Comparison of ENCODE assay signal across 14 cellular contexts in the genomic region with DNA sequence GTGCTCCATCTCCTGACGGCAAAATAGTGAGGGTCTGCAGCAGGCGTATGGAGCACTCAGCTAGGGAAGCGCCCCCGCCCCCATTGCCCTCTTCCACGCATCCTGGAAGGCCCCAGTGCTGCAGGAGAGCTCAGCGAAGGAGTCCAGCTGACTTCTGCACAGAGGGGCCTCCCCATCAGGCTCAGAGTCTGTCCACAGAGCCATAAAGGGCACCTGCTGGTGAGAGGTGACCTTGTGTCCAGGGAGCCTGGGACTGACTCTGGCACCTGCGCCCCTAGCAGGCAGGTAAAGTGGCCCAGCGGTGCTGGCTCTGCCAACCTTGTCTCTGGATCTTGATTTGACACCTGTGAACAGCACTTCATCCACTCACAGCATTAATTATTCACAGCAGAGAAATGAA. TPM values are rescaled to one million over a fixed set of nuclear protein-coding genes. Genes with fewer than 3 reads are reported as not detected.
DNase-seq lines count a peak whose midpoint lies in the region; ATAC-seq and TF ChIP-seq lines count a peak whose summit lies in the region.
"Had no signal": no experiment of that assay in that cellular context is flagged by ENCODE, and none has a peak within 500 bp of the region (broad histone marks: within the 10 kb centered on the region; RNA-seq: fewer than 3 reads in every experiment).

No MANE protein-coding gene starts in this region.

- peak overlapping the region; percentile 25 for H3K27ac Mint-ChIP-seq in activated CD4-positive, alpha-beta T cell treated with anti-CD3 and anti-CD28 coated beads, Interleukin-2, amount 10 ng/mL, durations not matched to agents 24 days and 14 days
- H3K27ac Mint-ChIP-seq in dendritic cell treated with granulocyte-macrophage colony-stimulating factor and Interleukin-4, amounts not matched to agents 40 ng/mL and 50 ng/mL, for 4 days: peak overlapping the region; percentile 31
- H3K27ac Mint-ChIP-seq in stimulated activated naive B cell treated with anti-CD40 and anti-IgM and Interleukin-4, amounts not matched to agents 10 μg/mL and 1 μg/mL and 100 μg/mL, for 72 hours: peak overlapping the region; percentile 75

- H3K27me3 ChIP-seq in adrenal gland: no peaks in the 10 kb centered on the region
- H3K27me3 ChIP-seq: SJCRH30 had no signal

- no peak overlapping the region for H3K4me3 Mint-ChIP-seq in activated CD4-positive, alpha-beta T cell treated with anti-CD3 and anti-CD28 coated beads, Interleukin-2, amount 10 ng/mL, durations not matched to agents 24 days and 14 days
- H3K4me3 Mint-ChIP-seq in dendritic cell treated with granulocyte-macrophage colony-stimulating factor and Interleukin-4, amounts not matched to agents 40 ng/mL and 50 ng/mL, for 4 days: no peak overlapping the region
- no peak overlapping the region for H3K4me3 Mint-ChIP-seq in stimulated activated naive B cell treated with anti-CD40 and anti-IgM and Interleukin-4, amounts not matched to agents 10 μg/mL and 1 μg/mL and 100 μg/mL, for 72 hours

- DNase-seq in activated CD4-positive, alpha-beta T cell treated with anti-CD3 and anti-CD28 coated beads, Interleukin-2, amount 10 ng/mL, durations not matched to agents 24 days and 14 days: no peak
- no peak for DNase-seq in activated CD4-positive, alpha-beta T cell treated with anti-CD3 and anti-CD28 coated beads, Interleukin-2, amount 50 U/mL, for 1 hour
- DNase-seq in NCI-H146 (lab: John Stamatoyannopoulos, UW) (peak; percentile 82), NCI-H82 treated with DMSO at 0.1 percent for 48 hours (lab: John Stamatoyannopoulos, UW; ENCODE audit: unreplicated experiment) (no peak), adrenal gland (no peak)
- DNase-seq in stimulated activated naive B cell treated with anti-CD40 and anti-IgM and Interleukin-4, amounts not matched to agents 10 μg/mL and 1 μg/mL and 100 μg/mL, for 72 hours: no peak
- DNase-seq: DMS53, GM23248, NCI-H226, NCI-H774, SJCRH30 had no signal

- no peaks in the 10 kb centered on the region for H3K9me3 ChIP-seq in adrenal gland (replicated peaks in 1 of 3)
- H3K9me3 ChIP-seq: SJCRH30 had no signal

- 95 to 99% (median 97%) methylated on average over 6 to 8 of the region's 8 CpGs for WGBS in adrenal gland, 4 donors

- peaks cover 48% of the 10 kb centered on the region for H3K4me1 Mint-ChIP-seq in activated CD4-positive, alpha-beta T cell treated with anti-CD3 and anti-CD28 coated beads, Interleukin-2, amount 10 ng/mL, durations not matched to agents 24 days and 14 days
- peaks cover 48% of the 10 kb centered on the region for H3K4me1 Mint-ChIP-seq in dendritic cell treated with granulocyte-macrophage colony-stimulating factor and Interleukin-4, amounts not matched to agents 40 ng/mL and 50 ng/mL, for 4 days (ENCODE audit: low read depth)
- peaks cover 64 to 90% of the 10 kb centered on the region in 2 donors for H3K4me1 Mint-ChIP-seq in stimulated activated naive B cell treated with anti-CD40 and anti-IgM and Interleukin-4, amounts not matched to agents 10 μg/mL and 1 μg/mL and 100 μg/mL, for 72 hours

- H3K4me3 ChIP-seq in adrenal gland: no peak overlapping the region
- H3K4me3 ChIP-seq: GM23248, SJCRH30 had no signal

- H3K27me3 Mint-ChIP-seq in activated CD4-positive, alpha-beta T cell treated with anti-CD3 and anti-CD28 coated beads, Interleukin-2, amount 10 ng/mL, durations not matched to agents 24 days and 14 days: no peaks in the 10 kb centered on the region
- no peaks in the 10 kb centered on the region for H3K27me3 Mint-ChIP-seq in dendritic cell treated with granulocyte-macrophage colony-stimulating factor and Interleukin-4, amounts not matched to agents 40 ng/mL and 50 ng/mL, for 4 days
- H3K27me3 Mint-ChIP-seq in stimulated activated naive B cell treated with anti-CD40 and anti-IgM and Interleukin-4, amounts not matched to agents 10 μg/mL and 1 μg/mL and 100 μg/mL, for 72 hours: no peaks in the 10 kb centered on the region

- no peak overlapping the region for H3K27ac ChIP-seq in adrenal gland
- H3K27ac ChIP-seq: GM23248, RWPE1, SJCRH30 had no signal

- H3K36me3 Mint-ChIP-seq in activated CD4-positive, alpha-beta T cell treated with anti-CD3 and anti-CD28 coated beads, Interleukin-2, amount 10 ng/mL, durations not matched to agents 24 days and 14 days (ENCODE audit: low read depth): peaks cover 44% of the 10 kb centered on the region
- peaks cover 77% of the 10 kb centered on the region for H3K36me3 Mint-ChIP-seq in dendritic cell treated with granulocyte-macrophage colony-stimulating factor and Interleukin-4, amounts not matched to agents 40 ng/mL and 50 ng/mL, for 4 days (ENCODE audit: low read depth)
- peaks cover 62 to 74% of the 10 kb centered on the region in 2 donors for H3K36me3 Mint-ChIP-seq in stimulated activated naive B cell treated with anti-CD40 and anti-IgM and Interleukin-4, amounts not matched to agents 10 μg/mL and 1 μg/mL and 100 μg/mL, for 72 hours

- TF ChIP-seq POLR2A in adrenal gland (IDR thresholded peaks at IDR 0.05): no peak

- ATAC-seq in stimulated activated naive B cell treated with anti-CD40 and anti-IgM and Interleukin-4, amounts not matched to agents 10 μg/mL and 1 μg/mL and 100 μg/mL, for 72 hours (replicated peaks): no peak
- ATAC-seq in GM21367 (IDR thresholded peaks at IDR 0.05; ENCODE audit: unreplicated experiment): no peak

- no peak for TF ChIP-seq CTCF in adrenal gland (IDR thresholded peaks at IDR 0.05)

- intact Hi-C loops in activated CD4-positive, alpha-beta T cell treated with anti-CD3 and anti-CD28 coated beads, Interleukin-2, amount 10 ng/mL, durations not matched to agents 24 days and 14 days (cut with micrococcal nuclease): no loop called here
- intact Hi-C loops in dendritic cell treated with granulocyte-macrophage colony-stimulating factor and Interleukin-4, amounts not matched to agents 40 ng/mL and 50 ng/mL, for 4 days (cut with micrococcal nuclease): no loop called here
- intact Hi-C loops in adrenal gland (cut with DNase I): no loop called here

- H3K36me3 ChIP-seq in adrenal gland (replicated peaks in 1 of 2): peaks cover 0 to 5% of the 10 kb centered on the region in 2 donors

- H3K9me3 Mint-ChIP-seq in activated CD4-positive, alpha-beta T cell treated with anti-CD3 and anti-CD28 coated beads, Interleukin-2, amount 10 ng/mL, durations not matched to agents 24 days and 14 days: no peaks in the 10 kb centered on the region
- no peaks in the 10 kb centered on the region for H3K9me3 Mint-ChIP-seq in dendritic cell treated with granulocyte-macrophage colony-stimulating factor and Interleukin-4, amounts not matched to agents 40 ng/mL and 50 ng/mL, for 4 days
- no peaks in the 10 kb centered on the region for H3K9me3 Mint-ChIP-seq in stimulated activated naive B cell treated with anti-CD40 and anti-IgM and Interleukin-4, amounts not matched to agents 10 μg/mL and 1 μg/mL and 100 μg/mL, for 72 hours

- H3K4me1 ChIP-seq in adrenal gland (replicated peaks in 1 of 2): peaks cover 0 to 9% of the 10 kb centered on the region in 2 donors

RNA-seq across cellular contexts. Expression of a gene that starts 59.7 kb away (rescaled TPM):
- total RNA-seq in activated CD4-positive, alpha-beta T cell treated with anti-CD3 and anti-CD28 coated beads, Interleukin-2, amount 10 ng/mL, durations not matched to agents 24 days and 14 days: 87.4 and 90.6 TPM in 2 replicates
- 10 to 100 TPM; 30.3 to 60.7 (median 38.2) TPM for total RNA-seq in adrenal gland
- polyA plus RNA-seq in adrenal gland: 10 to 100 TPM; 13.6 to 16.7 (median 14.2) TPM

Comparison
In these comparisons a context has a peak if more than half of its experiments do, and no peak if none do; other contexts are left out.
1. H3K27ac Mint-ChIP-seq: peak in every context shown above with its lines; median percentile 75 in stimulated activated naive B cell treated with anti-CD40 and anti-IgM and Interleukin-4, amounts not matched to agents 10 μg/mL and 1 μg/mL and 100 μg/mL, for 72 hours; 31 in dendritic cell treated with granulocyte-macrophage colony-stimulating factor and Interleukin-4, amounts not matched to agents 40 ng/mL and 50 ng/mL, for 4 days; 25 in activated CD4-positive, alpha-beta T cell treated with anti-CD3 and anti-CD28 coated beads, Interleukin-2, amount 10 ng/mL, durations not matched to agents 24 days and 14 days.